12 cellular contexts compared by ENCODE assay signal in the genomic region with DNA sequence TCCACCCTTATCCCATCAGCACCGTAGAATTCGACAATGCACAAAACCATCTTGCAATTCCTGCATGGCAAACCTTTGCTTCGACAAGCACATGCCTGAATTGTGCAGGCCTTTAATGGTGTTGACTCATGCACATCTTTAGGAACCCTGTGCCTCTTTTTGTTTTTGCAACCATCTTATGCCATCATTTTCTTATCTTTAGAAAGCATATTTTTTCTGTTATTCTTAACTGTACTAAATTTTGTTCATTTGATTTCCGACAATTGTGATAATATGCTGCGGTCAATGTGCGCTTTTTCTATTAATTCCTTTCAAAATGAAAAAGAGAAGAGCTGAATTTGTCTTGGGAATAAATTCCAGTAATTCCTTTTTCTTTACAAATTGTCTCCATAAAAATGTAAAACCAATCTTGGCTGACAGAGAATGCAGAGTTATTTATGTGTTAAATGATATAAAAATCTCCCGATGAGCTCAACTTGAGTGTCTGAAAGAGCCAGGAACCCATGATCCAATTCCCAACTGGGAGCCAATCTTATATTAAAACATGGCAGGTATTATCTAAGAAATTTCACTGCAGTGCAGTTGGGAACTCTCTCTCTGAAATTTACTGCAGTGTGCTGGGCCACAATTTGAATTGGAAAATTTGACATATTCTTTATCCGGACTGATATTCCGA. TPM values are rescaled to one million over a fixed set of nuclear protein-coding genes. Genes with fewer than 3 reads are reported as not detected.
DNase-seq lines count a peak whose midpoint lies in the region; ATAC-seq, FAIRE-seq and TF ChIP-seq lines count a peak whose summit lies in the region.
"Had no signal": no experiment of that assay in that cellular context is flagged by ENCODE, and none has a peak within 500 bp of the region (broad histone marks: within the 10 kb centered on the region; RNA-seq: fewer than 3 reads in every experiment).

No MANE protein-coding gene starts in this region.

- H3K4me1 ChIP-seq in naive thymus-derived CD4-positive, alpha-beta T cell (ENCODE audit: control insufficient read depth in 2 of 2, insufficient read depth in 2 of 2, low read length in 2 of 2): peaks cover 0 to 7% of the 10 kb centered on the region in 2 donors
- H3K4me1 ChIP-seq in right atrium auricular region: no peaks in the 10 kb centered on the region

- peak overlapping the region; percentile 74 for H3K4me3 Mint-ChIP-seq in activated naive CD8-positive, alpha-beta T cell treated with anti-CD3 and anti-CD28 coated beads, Interleukin-2, amount 10 ng/mL, durations not matched to agents 7 days and 5 days
- H3K4me3 Mint-ChIP-seq in naive thymus-derived CD4-positive, alpha-beta T cell: peak overlapping the region in 9 of 10 donors; percentile 68 to 86 (median 81)
- H3K4me3 Mint-ChIP-seq: brain had no signal

- no peak for TF ChIP-seq POLR2A in GM12891 (IDR thresholded peaks at IDR 0.05; ENCODE audit: low read depth, low read length)

- peaks cover 1% of the 10 kb centered on the region for H3K9me3 Mint-ChIP-seq in activated naive CD8-positive, alpha-beta T cell treated with anti-CD3 and anti-CD28 coated beads, Interleukin-2, amount 10 ng/mL, durations not matched to agents 7 days and 5 days
- H3K9me3 Mint-ChIP-seq in naive thymus-derived CD4-positive, alpha-beta T cell: no peaks in the 10 kb centered on the region

- CTCF ChIA-PET in naive thymus-derived CD4-positive, alpha-beta T cell (lab: Charles Lee): interaction anchor here (1.0 kb wide), 1 partner anchor 41 kb away, joined by 3 read pairs; no protein-coding TSS in a partner anchor

- no peaks in the 10 kb centered on the region for H3K36me3 ChIP-seq in naive thymus-derived CD4-positive, alpha-beta T cell (ENCODE audit: control insufficient read depth in 2 of 3, insufficient read depth in 3 of 3, low read length in 3 of 3)
- no peaks in the 10 kb centered on the region for H3K36me3 ChIP-seq in right atrium auricular region
- H3K36me3 ChIP-seq: BLaER1 treated with 17β-estradiol and CSF1 and Interleukin-3, amounts not matched to agents 10 nM and 100 nM had no signal

- peaks cover 29% of the 10 kb centered on the region for H3K4me1 Mint-ChIP-seq in activated naive CD8-positive, alpha-beta T cell treated with anti-CD3 and anti-CD28 coated beads, Interleukin-2, amount 10 ng/mL, durations not matched to agents 7 days and 5 days
- H3K4me1 Mint-ChIP-seq in naive thymus-derived CD4-positive, alpha-beta T cell: peaks cover 0 to 42% (median 29%) of the 10 kb centered on the region in 7 donors
- H3K4me1 Mint-ChIP-seq: brain had no signal

- no peaks in the 10 kb centered on the region for H3K9me3 ChIP-seq in naive thymus-derived CD4-positive, alpha-beta T cell (ENCODE audit: control insufficient read depth in 2 of 3, low read length in 3 of 3)
- no peaks in the 10 kb centered on the region for H3K9me3 ChIP-seq in right atrium auricular region
- H3K9me3 ChIP-seq: BLaER1 treated with 17β-estradiol and CSF1 and Interleukin-3, amounts not matched to agents 10 nM and 100 nM had no signal

- H3K36me3 Mint-ChIP-seq in activated naive CD8-positive, alpha-beta T cell treated with anti-CD3 and anti-CD28 coated beads, Interleukin-2, amount 10 ng/mL, durations not matched to agents 7 days and 5 days: no peaks in the 10 kb centered on the region
- peaks cover 0 to 7% (median 0%) of the 10 kb centered on the region in 5 donors for H3K36me3 Mint-ChIP-seq in naive thymus-derived CD4-positive, alpha-beta T cell
- H3K36me3 Mint-ChIP-seq: brain had no signal

- peak overlapping the region; percentile 85 for H3K27ac Mint-ChIP-seq in activated naive CD8-positive, alpha-beta T cell treated with anti-CD3 and anti-CD28 coated beads, Interleukin-2, amount 10 ng/mL, durations not matched to agents 7 days and 5 days
- peak overlapping the region; percentile 73 to 99 (median 91) for H3K27ac Mint-ChIP-seq in naive thymus-derived CD4-positive, alpha-beta T cell

- peak overlapping the region; percentile 48 for H3K27ac ChIP-seq in naive thymus-derived CD4-positive, alpha-beta T cell (ENCODE audit: low read depth, low read length)
- no peak overlapping the region for H3K27ac ChIP-seq in right atrium auricular region
- H3K27ac ChIP-seq: BLaER1 treated with 17β-estradiol and CSF1 and Interleukin-3, amounts not matched to agents 10 nM and 100 nM had no signal

- ATAC-seq in activated naive CD8-positive, alpha-beta T cell treated with anti-CD3 and anti-CD28 coated beads, Interleukin-2, amount 10 ng/mL, durations not matched to agents 7 days and 5 days (ENCODE audit: low read depth): no peak
- ATAC-seq in naive thymus-derived CD4-positive, alpha-beta T cell: no peak
- ATAC-seq in GM21717 (IDR thresholded peaks at IDR 0.05; ENCODE audit: unreplicated experiment): no peak
- ATAC-seq: left ventricle myocardium superior had no signal

- H3K27me3 ChIP-seq in naive thymus-derived CD4-positive, alpha-beta T cell (ENCODE audit: control insufficient read depth in 2 of 2, insufficient read depth in 2 of 2, low read length in 2 of 2): no peaks in the 10 kb centered on the region
- no peaks in the 10 kb centered on the region for H3K27me3 ChIP-seq in right atrium auricular region
- H3K27me3 ChIP-seq: BLaER1 treated with 17β-estradiol and CSF1 and Interleukin-3, amounts not matched to agents 10 nM and 100 nM had no signal

- POLR2A ChIA-PET in activated naive CD8-positive, alpha-beta T cell treated with anti-CD3 and anti-CD28 coated beads, Interleukin-2, amount 10 ng/mL, durations not matched to agents 7 days and 5 days (lab: Charles Lee): interaction anchor here (1.2 kb wide), 1 partner anchor 21 kb away, joined by 7 read pairs; no protein-coding TSS in a partner anchor
- POLR2A ChIA-PET in naive thymus-derived CD4-positive, alpha-beta T cell (lab: Charles Lee): interaction anchor here (1.3 kb wide), 1 partner anchor 19 kb away, joined by 8 read pairs; a partner anchor contains a TSS

- peak; percentile 40 for DNase-seq in A172 (ENCODE audit: low spot score)
- no peak for DNase-seq in GM12891 (ENCODE audit: insufficient read length, low spot score)
- no peak for DNase-seq in activated naive CD8-positive, alpha-beta T cell treated with anti-CD3 and anti-CD28 coated beads, Interleukin-2, amount 10 ng/mL, durations not matched to agents 7 days and 5 days
- DNase-seq in naive thymus-derived CD4-positive, alpha-beta T cell: no peak
- no peak for DNase-seq in DMS 273 treated with DMSO at 0.1 percent for 48 hours (lab: John Stamatoyannopoulos, UW)
- DNase-seq in NCI-H1105 treated with DMSO at 0.1 percent for 48 hours (lab: John Stamatoyannopoulos, UW): no peak
- no peak for DNase-seq in right atrium auricular region (ENCODE audit: low spot score)
- DNase-seq: GDM1 had no signal

- peak overlapping the region; percentile 48 for H3K4me3 ChIP-seq in naive thymus-derived CD4-positive, alpha-beta T cell (ENCODE audit: low read length)
- no peak overlapping the region for H3K4me3 ChIP-seq in right atrium auricular region
- H3K4me3 ChIP-seq: BLaER1 treated with 17β-estradiol and CSF1 and Interleukin-3, amounts not matched to agents 10 nM and 100 nM had no signal

- intact Hi-C loops in naive thymus-derived CD4-positive, alpha-beta T cell (cut with micrococcal nuclease): no loop called here

- FAIRE-seq in GM12891 (lab: Jason Lieb, UNC): peak; percentile 87

- no peaks in the 10 kb centered on the region for H3K27me3 Mint-ChIP-seq in activated naive CD8-positive, alpha-beta T cell treated with anti-CD3 and anti-CD28 coated beads, Interleukin-2, amount 10 ng/mL, durations not matched to agents 7 days and 5 days
- no peaks in the 10 kb centered on the region for H3K27me3 Mint-ChIP-seq in naive thymus-derived CD4-positive, alpha-beta T cell

- no peak for TF ChIP-seq CTCF in right atrium auricular region (IDR thresholded peaks at IDR 0.05)

TF ChIP-seq in GM12891, 5 proteins besides CTCF, POLR2A, EP300 and RAD21:
- TF ChIP-seq PAX5 (IDR thresholded peaks at IDR 0.05; ENCODE audit: insufficient read depth, low read length, severe bottlenecking): no peak
- no peak for TF ChIP-seq POU2F2 (IDR thresholded peaks at IDR 0.05; ENCODE audit: low read depth, low read length)
- no peak for TF ChIP-seq TAF1 (IDR thresholded peaks at IDR 0.05; ENCODE audit: low read depth, low read length)

RNA-seq across cellular contexts. Expression of a gene that starts 20.2 kb away (rescaled TPM):
- total RNA-seq in A172 (2014; rRNA removed; shearing (Covaris generic)): 38.9 and 43.3 TPM in 2 replicates
- 9.3 TPM for polyA plus RNA-seq in GM12891 (2012; ENCODE audit: low read depth, missing spikeins)
- 10 to 100 TPM; 51.7 to 60.6 TPM for total RNA-seq in activated naive CD8-positive, alpha-beta T cell treated with anti-CD3 and anti-CD28 coated beads, Interleukin-2, amount 10 ng/mL, durations not matched to agents 7 days and 5 days
- total RNA-seq in naive thymus-derived CD4-positive, alpha-beta T cell: 100 to 1,000 TPM in 2 of 5 experiments, 10 to 100 TPM in 3; 39.7 to 112 (median 67.9) TPM
- polyA plus RNA-seq in naive thymus-derived CD4-positive, alpha-beta T cell: 10 to 100 TPM; 30.0 to 50.8 TPM
- 10 to 100 TPM; 20.9 to 27.1 TPM for total RNA-seq in right atrium auricular region
